In the genomic region with DNA sequence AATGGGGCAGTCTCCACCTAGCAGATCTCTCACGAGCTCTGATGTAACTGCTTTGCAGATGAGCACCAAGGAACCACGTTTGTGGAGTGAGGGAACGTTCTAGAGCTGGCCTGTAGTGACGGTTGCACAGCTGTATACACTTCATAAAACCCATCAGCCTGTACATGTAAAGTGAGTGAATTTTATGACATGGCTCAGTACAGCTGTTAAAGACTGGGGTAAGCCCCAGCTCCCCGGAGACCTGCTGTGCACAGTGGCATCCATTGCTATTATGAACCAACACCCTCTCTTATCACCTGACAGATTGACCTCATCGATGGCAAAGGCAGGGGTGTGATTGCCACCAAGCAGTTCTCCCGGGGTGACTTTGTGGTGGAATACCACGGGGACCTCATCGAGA, we compare ENCODE assay signal across 20 cellular contexts. TPM values are rescaled to one million over a fixed set of nuclear protein-coding genes. Genes with fewer than 3 reads are reported as not detected.
DNase-seq lines count a peak whose midpoint lies in the region; ATAC-seq and TF ChIP-seq lines count a peak whose summit lies in the region.
"Had no signal": no experiment of that assay in that cellular context is flagged by ENCODE, and none has a peak within 500 bp of the region (broad histone marks: within the 10 kb centered on the region; RNA-seq: fewer than 3 reads in every experiment).

No MANE protein-coding gene starts in this region.

- no peak overlapping the region for H3K4me2 ChIP-seq in neuronal stem cell (ENCODE audit: insufficient read depth, low read length, poor library complexity, severe bottlenecking)

- no peak overlapping the region for H2BK12ac ChIP-seq in neuronal stem cell (ENCODE audit: low read length)

- DNase-seq in activated B cell treated with CpG ODN at 0.5 μM for 24 hours (no peak), neuronal stem cell (ENCODE audit: low spot score) (no peak), GM13977 (ENCODE audit: low spot score) (no peak)
- DNase-seq in activated CD8-positive, alpha-beta memory T cell treated with anti-CD3 and anti-CD28 coated beads, Interleukin-2, amount 50 U/mL, for 4 hours, result no peak
- DNase-seq: Caco-2; CD4-positive, alpha-beta T cell; GM23248; Karpas-422; MG63; NCI-H1048; NCI-H1436; NCI-H1930; NCI-H226; NCI-H524; NCI-H82; SIG-M5 had no signal

- no peak overlapping the region for H2BK15ac ChIP-seq in neuronal stem cell (ENCODE audit: low read length)

- in situ Hi-C loops in GM18951 (cut with MboI; ENCODE audit: low sequenced_read_pairs, unreplicated experiment), result no loop called here
- in situ Hi-C loops in GM13977 (cut with MboI; ENCODE audit: low pct_unique_long_range_greater_than_20kb, low sequenced_read_pairs, unreplicated experiment), result no loop called here

- H3K36me3 ChIP-seq in neuronal stem cell (replicated peaks in 1 of 2; ENCODE audit: control insufficient read depth in 2 of 2, insufficient read depth in 2 of 2, low read length in 2 of 2), result peaks cover 33 to 80% of the 10 kb centered on the region in 2 donors

- ATAC-seq in activated B cell treated with CpG ODN at 0.5 μM for 24 hours (ENCODE audit: low read depth) (peak; percentile 90), GM21381 (IDR thresholded peaks at IDR 0.05; ENCODE audit: unreplicated experiment) (no peak)

- TF ChIP-seq POLR2A in GM18951 (IDR thresholded peaks at IDR 0.05; ENCODE audit: extremely low read depth, insufficient read depth, insufficient read length), result peak; percentile 20

- intact Hi-C loops in activated B cell treated with CpG ODN at 0.5 μM for 24 hours (cut with micrococcal nuclease), result loop anchor here (1.0 to 2.0 kb wide), 2 partner anchors 16 to 23 kb away; no protein-coding TSS in a partner anchor

- POLR2A ChIA-PET in activated B cell treated with CpG ODN at 0.5 μM for 24 hours (lab: Charles Lee), result interaction anchor here (0.6 to 2.0 kb wide), 11 partner anchors 12 to 869 kb away, joined by 3 to 11 read pairs (median 4); a partner anchor contains a TSS

- H2BK5ac ChIP-seq in neuronal stem cell (ENCODE audit: low read length), result no peak overlapping the region

- H3K14ac ChIP-seq in neuronal stem cell (ENCODE audit: low read length), result no peak overlapping the region

- H2AFZ ChIP-seq in neuronal stem cell (ENCODE audit: low read length), result no peak overlapping the region
- H2AFZ ChIP-seq: GM23248 had no signal

- H3K4me3 Mint-ChIP-seq in activated B cell treated with CpG ODN at 0.5 μM for 24 hours, result no peak overlapping the region
- H3K4me3 Mint-ChIP-seq: CD4-positive, alpha-beta T cell had no signal

- H3K18ac ChIP-seq in neuronal stem cell (ENCODE audit: low read length), result no peak overlapping the region

- WGBS in neuronal stem cell (ENCODE audit: extremely low coverage in 2 of 2, insufficient read length in 2 of 2, insufficient replicate concordance in 1 of 2), 2 donors, result no CpG with 5 or more reads among the region's 9 CpGs

- H3K79me1 ChIP-seq in neuronal stem cell (ENCODE audit: low read depth, low read length), result peaks cover 8% of the 10 kb centered on the region

- no peak overlapping the region for H3K23ac ChIP-seq in neuronal stem cell (ENCODE audit: low read depth, low read length, poor library complexity)

- peak overlapping the region; percentile 50 for H3K27ac Mint-ChIP-seq in activated B cell treated with CpG ODN at 0.5 μM for 24 hours
- H3K27ac Mint-ChIP-seq: CD4-positive, alpha-beta T cell had no signal

- H3K9me3 ChIP-seq in neuronal stem cell (replicated peaks in 1 of 2; ENCODE audit: control insufficient read depth in 2 of 2, insufficient read depth in 1 of 2, low read depth in 1 of 2, low read length in 2 of 2), result no peaks in the 10 kb centered on the region
- H3K9me3 ChIP-seq: Caco-2, HAP-1, MG63 had no signal

- H3K27ac ChIP-seq in neuronal stem cell (replicated peaks; ENCODE audit: low read length), result no peak overlapping the region
- H3K27ac ChIP-seq: GM23248, RWPE1 had no signal

- CTCF ChIA-PET in activated B cell treated with CpG ODN at 0.5 μM for 24 hours (lab: Charles Lee), result interaction anchor here (1.7 kb wide), 1 partner anchor 64 kb away, joined by 4 read pairs; no protein-coding TSS in a partner anchor

- H3K4ac ChIP-seq in neuronal stem cell (ENCODE audit: low read length), result peak overlapping the region; percentile 2

- no peak overlapping the region for H4K8ac ChIP-seq in neuronal stem cell (ENCODE audit: low read depth, low read length)

- H2AK5ac ChIP-seq in neuronal stem cell (ENCODE audit: low read depth, low read length), result no peak overlapping the region

- H2BK120ac ChIP-seq in neuronal stem cell (ENCODE audit: low read depth, low read length), result no peak overlapping the region

- no peak overlapping the region for H3K9ac ChIP-seq in neuronal stem cell (ENCODE audit: low read depth, low read length, poor library complexity)
- H3K9ac ChIP-seq: GM23248 had no signal

- H3K4me1 ChIP-seq in neuronal stem cell (ENCODE audit: control insufficient read depth in 2 of 2, insufficient read depth in 1 of 2, low read depth in 1 of 2, low read length in 2 of 2), result peaks cover 0 to 7% of the 10 kb centered on the region in 2 donors
- H3K4me1 ChIP-seq: Caco-2, HAP-1 had no signal

- TF ChIP-seq CTCF in activated B cell treated with CpG ODN at 0.5 μM for 24 hours (IDR thresholded peaks at IDR 0.05), result no peak
- TF ChIP-seq CTCF in GM13977 (IDR thresholded peaks at IDR 0.05; ENCODE audit: extremely low read depth, insufficient read depth, missing control alignments), result no peak

- H3K27me3 Mint-ChIP-seq in activated B cell treated with CpG ODN at 0.5 μM for 24 hours, result no peaks in the 10 kb centered on the region
- H3K27me3 Mint-ChIP-seq: CD4-positive, alpha-beta T cell had no signal

- no peak overlapping the region for H4K91ac ChIP-seq in neuronal stem cell (ENCODE audit: low read depth, low read length, poor library complexity)

- peaks cover 13% of the 10 kb centered on the region for H3K4me1 Mint-ChIP-seq in activated B cell treated with CpG ODN at 0.5 μM for 24 hours

- no peak overlapping the region for H3K4me3 ChIP-seq in neuronal stem cell (ENCODE audit: low read length in 2 of 2)
- H3K4me3 ChIP-seq: GM23248, HAP-1, MG63 had no signal

- H3K27me3 ChIP-seq in neuronal stem cell (ENCODE audit: control insufficient read depth in 3 of 3, insufficient read depth in 3 of 3, low read depth in 1 of 3, low read length in 3 of 3), result no peaks in the 10 kb centered on the region
- H3K27me3 ChIP-seq: MG63 had no signal

- H3K9me3 Mint-ChIP-seq in activated B cell treated with CpG ODN at 0.5 μM for 24 hours, result no peaks in the 10 kb centered on the region
- H3K9me3 Mint-ChIP-seq: CD4-positive, alpha-beta T cell had no signal

- H3K36me3 Mint-ChIP-seq in activated B cell treated with CpG ODN at 0.5 μM for 24 hours (ENCODE audit: low read depth), result peaks cover 58% of the 10 kb centered on the region

RNA-seq across cellular contexts. Expression of a gene that starts 20.6 kb away (rescaled TPM):
- total RNA-seq in activated B cell treated with CpG ODN at 0.5 μM for 24 hours, result 29.4 and 36.0 TPM in 2 replicates
- 33.3 TPM for polyA plus RNA-seq in neuronal stem cell (2013, experiment 1 of 2)
- polyA plus RNA-seq in neuronal stem cell (2013, experiment 2 of 2), result 31.2 TPM

RNA-seq across cellular contexts. Expression of a gene that starts 31.9 kb away (rescaled TPM):
- total RNA-seq in activated B cell treated with CpG ODN at 0.5 μM for 24 hours, result 11.2 and 12.2 TPM in 2 replicates
- 2.2 TPM for polyA plus RNA-seq in neuronal stem cell (2013, experiment 1 of 2)
- 2.1 TPM for polyA plus RNA-seq in neuronal stem cell (2013, experiment 2 of 2)

RNA-seq across cellular contexts. Expression of a gene that starts 39.9 kb away (rescaled TPM):
- total RNA-seq in activated B cell treated with CpG ODN at 0.5 μM for 24 hours, result 43.2 and 48.6 TPM in 2 replicates
- 24.7 TPM for polyA plus RNA-seq in neuronal stem cell (2013, experiment 1 of 2)
- 26.0 TPM for polyA plus RNA-seq in neuronal stem cell (2013, experiment 2 of 2)

RNA-seq across cellular contexts. Expression of a gene that starts 53.4 kb away (rescaled TPM):
- 39.5 and 51.5 TPM in 2 replicates for total RNA-seq in activated B cell treated with CpG ODN at 0.5 μM for 24 hours
- polyA plus RNA-seq in neuronal stem cell (2013, experiment 1 of 2), result 22.6 TPM
- polyA plus RNA-seq in neuronal stem cell (2013, experiment 2 of 2), result 24.4 TPM
